Comparison of ENCODE assay signal across 1 cellular context in genomic region chr16:66873685-66874055, GRCh38.
TF ChIP-seq lines count a peak whose summit lies in the region.

No MANE protein-coding gene starts in this region.

TF ChIP-seq in GM23338, 12 proteins besides CTCF, POLR2A, EP300 and RAD21 (continued from another document):
- TF ChIP-seq ZNF462 (CRISPR knock-in tag; IDR thresholded peaks at IDR 0.05) (no peak), CREB1 (CRISPR knock-in tag; IDR thresholded peaks at IDR 0.05; ENCODE audit: low read depth) (no peak)
TF ChIP-seq in GM23338: peak in this region for 0.
